In the genomic region with DNA sequence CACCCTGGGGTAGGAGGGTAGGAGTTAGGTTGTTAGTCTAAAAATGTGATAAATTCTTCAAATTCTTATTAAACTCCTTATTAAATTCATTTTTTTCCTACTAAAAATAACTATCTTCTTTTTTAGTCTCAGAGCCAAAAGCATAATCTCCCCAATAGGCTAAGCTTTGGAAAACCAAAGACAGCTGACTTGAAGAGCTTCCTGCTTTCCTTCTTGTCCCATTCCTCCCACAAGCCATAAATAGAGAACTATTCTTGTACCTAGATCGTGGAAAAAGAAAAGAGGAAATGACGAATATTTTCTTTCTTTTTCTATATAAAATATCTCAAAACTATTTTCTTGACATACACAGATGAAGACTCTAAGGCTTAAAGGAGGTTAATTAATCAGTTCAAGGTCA, we compare ENCODE assay signal across 28 cellular contexts.
"Had no signal": no experiment of that assay in that cellular context is flagged by ENCODE, and none has a peak within 500 bp of the region (broad histone marks: within the 10 kb centered on the region; RNA-seq: fewer than 3 reads in every experiment).

No MANE protein-coding gene starts in this region.

- H3K27me3 Mint-ChIP-seq: stimulated activated memory B cell treated with anti-CD40 and anti-IgM and Interleukin-4, amounts not matched to agents 10 μg/mL and 1 μg/mL and 100 μg/mL, for 72 hours; stimulated activated naive B cell treated with anti-CD40 and anti-IgM and Interleukin-4, amounts not matched to agents 10 μg/mL and 1 μg/mL and 100 μg/mL, for 72 hours; stimulated activated naive CD8-positive, alpha-beta T cell treated with anti-CD3 and anti-CD28 coated beads, Interleukin-15, amount 100 ng/mL, for 72 hours; stimulated activated naive CD8-positive, alpha-beta T cell treated with anti-CD3 and anti-CD28 coated beads, Interleukin-15, Interleukin-2, amounts not matched to agents 100 ng/mL and 50 ng/mL, for 24 hours; type B pancreatic cell had no signal

- H3K27ac ChIP-seq: stomach, suprapubic skin, testis, thyroid gland, tibial artery, tibial nerve, transverse colon, upper lobe of left lung, upper lobe of right lung, uterus, vagina had no signal

- H3K27ac Mint-ChIP-seq: stimulated activated effector memory CD8-positive, alpha-beta T cell treated with anti-CD3 and anti-CD28 coated beads, Interleukin-12 subunit alpha, Interleukin-12 subunit beta, amount 100 ng/mL, for 72 hours; stimulated activated memory B cell treated with anti-CD40 and anti-IgM and Interleukin-4, amounts not matched to agents 10 μg/mL and 1 μg/mL and 100 μg/mL, for 72 hours; stimulated activated naive B cell treated with anti-CD40 and anti-IgM and Interleukin-4, amounts not matched to agents 10 μg/mL and 1 μg/mL and 100 μg/mL, for 72 hours; stimulated activated naive CD8-positive, alpha-beta T cell treated with anti-CD3 and anti-CD28 coated beads, Interleukin-15, amount 100 ng/mL, for 72 hours; stimulated activated naive CD8-positive, alpha-beta T cell treated with anti-CD3 and anti-CD28 coated beads, Interleukin-15, Interleukin-2, amounts not matched to agents 100 ng/mL and 50 ng/mL, for 24 hours; type B pancreatic cell had no signal

- DNase-seq: stimulated activated CD4-positive, alpha-beta T cell treated with anti-CD3 and anti-CD28 coated beads, Interleukin-2, amount 100 ng/mL, for 48 hours; stimulated activated CD4-positive, alpha-beta T cell treated with anti-CD3 and anti-CD28 coated beads, Interleukin-4, amount 100 ng/mL, for 1 hour; stimulated activated CD4-positive, alpha-beta T cell treated with anti-CD3 and anti-CD28 coated beads, Interleukin-4, amount 100 ng/mL, for 24 hours; stimulated activated CD4-positive, alpha-beta T cell treated with anti-CD3 and anti-CD28 coated beads, Interleukin-4, amount 100 ng/mL, for 4 hours; stimulated activated CD8-positive, alpha-beta memory T cell treated with anti-CD3 and anti-CD28 coated beads, Interleukin-4, amount 100 ng/mL, for 48 hours; stimulated activated naive B cell treated with anti-CD40 and anti-IgM and Interleukin-4, amounts not matched to agents 10 μg/mL and 1 μg/mL and 100 μg/mL, for 72 hours; stimulated activated naive CD4-positive, alpha-beta T cell; stimulated activated naive CD4-positive, alpha-beta T cell treated with Interleukin-2 at 50 U/mL for 16 hours; stimulated activated naive CD8-positive, alpha-beta T cell treated with anti-CD3 and anti-CD28 coated beads, Interleukin-15, amount 100 ng/mL, for 72 hours; stimulated activated naive CD8-positive, alpha-beta T cell treated with anti-CD3 and anti-CD28 coated beads, Interleukin-15, Interleukin-2, amounts not matched to agents 100 U/mL and 50 U/mL, for 24 hours; stomach; substantia nigra; testis; thyroid gland; tibial artery; transverse colon; trophoblast cell; upper lobe of left lung; upper lobe of right lung; uterus had no signal

- H3K9me3 Mint-ChIP-seq: type B pancreatic cell had no signal

- H3K4me3 Mint-ChIP-seq: stimulated activated effector memory CD8-positive, alpha-beta T cell treated with anti-CD3 and anti-CD28 coated beads, Interleukin-12 subunit alpha, Interleukin-12 subunit beta, amount 100 ng/mL, for 72 hours; stimulated activated memory B cell treated with anti-CD40 and anti-IgM and Interleukin-4, amounts not matched to agents 10 μg/mL and 1 μg/mL and 100 μg/mL, for 72 hours; stimulated activated naive B cell treated with anti-CD40 and anti-IgM and Interleukin-4, amounts not matched to agents 10 μg/mL and 1 μg/mL and 100 μg/mL, for 72 hours; stimulated activated naive CD8-positive, alpha-beta T cell treated with anti-CD3 and anti-CD28 coated beads, Interleukin-15, amount 100 ng/mL, for 72 hours; stimulated activated naive CD8-positive, alpha-beta T cell treated with anti-CD3 and anti-CD28 coated beads, Interleukin-15, Interleukin-2, amounts not matched to agents 100 ng/mL and 50 ng/mL, for 24 hours; type B pancreatic cell had no signal

- H3K9me3 ChIP-seq: suprapubic skin, testis, thoracic aorta, thyroid gland, tibial artery, tibial nerve, transverse colon, upper lobe of left lung, upper lobe of right lung, uterus, vagina had no signal

- H3K27me3 ChIP-seq: stomach, suprapubic skin, testis, thyroid gland, tibial artery, tibial nerve, transverse colon, upper lobe of left lung, upper lobe of right lung, uterus, vagina had no signal

- H3K4me3 ChIP-seq: stomach, suprapubic skin, testis, thoracic aorta, thyroid gland, tibial artery, tibial nerve, transverse colon, upper lobe of left lung, upper lobe of right lung, uterus, vagina had no signal

- H3K4me1 ChIP-seq: stomach, suprapubic skin, testis, thyroid gland, tibial nerve, transverse colon, upper lobe of left lung, upper lobe of right lung, uterus, vagina had no signal

- H3K36me3 Mint-ChIP-seq: stimulated activated effector memory CD8-positive, alpha-beta T cell treated with anti-CD3 and anti-CD28 coated beads, Interleukin-12 subunit alpha, Interleukin-12 subunit beta, amount 100 ng/mL, for 72 hours; stimulated activated memory B cell treated with anti-CD40 and anti-IgM and Interleukin-4, amounts not matched to agents 10 μg/mL and 1 μg/mL and 100 μg/mL, for 72 hours; stimulated activated naive B cell treated with anti-CD40 and anti-IgM and Interleukin-4, amounts not matched to agents 10 μg/mL and 1 μg/mL and 100 μg/mL, for 72 hours; type B pancreatic cell had no signal

- H3K4me1 Mint-ChIP-seq: stimulated activated effector memory CD8-positive, alpha-beta T cell treated with anti-CD3 and anti-CD28 coated beads, Interleukin-12 subunit alpha, Interleukin-12 subunit beta, amount 100 ng/mL, for 72 hours; stimulated activated memory B cell treated with anti-CD40 and anti-IgM and Interleukin-4, amounts not matched to agents 10 μg/mL and 1 μg/mL and 100 μg/mL, for 72 hours; stimulated activated naive B cell treated with anti-CD40 and anti-IgM and Interleukin-4, amounts not matched to agents 10 μg/mL and 1 μg/mL and 100 μg/mL, for 72 hours; stimulated activated naive CD8-positive, alpha-beta T cell treated with anti-CD3 and anti-CD28 coated beads, Interleukin-15, amount 100 ng/mL, for 72 hours had no signal

- H3K36me3 ChIP-seq: stomach, suprapubic skin, thoracic aorta, thyroid gland, tibial artery, tibial nerve, transverse colon, upper lobe of left lung, upper lobe of right lung, uterus, vagina had no signal
